ENCODE assay signal across 27 cellular contexts in genomic region chr3:63303238-63303637, GRCh38.
"Had no signal": no experiment of that assay in that cellular context is flagged by ENCODE, and none has a peak within 500 bp of the region (broad histone marks: within the 10 kb centered on the region; RNA-seq: fewer than 3 reads in every experiment).

No MANE protein-coding gene starts in this region.

- H3K36me3 ChIP-seq: ascending aorta, MG63, Peyer's patch had no signal

- DNase-seq: activated CD4-positive, alpha-beta T cell treated with anti-CD3 and anti-CD28 coated beads for 48 hours; activated CD4-positive, alpha-beta T cell treated with anti-CD3 and anti-CD28 coated beads, Interleukin-2, amount 50 U/mL, for 48 hours; activated CD4-positive, CD25-positive, alpha-beta regulatory T cell treated with anti-CD3 and anti-CD28 coated beads, Interleukin-2, amount 50 U/mL, for 72 hours; activated CD8-positive, alpha-beta memory T cell treated with anti-CD3 and anti-CD28 coated beads, Interleukin-2, amount 10 ng/mL, durations not matched to agents 7 days and 5 days; activated effector memory CD4-positive, alpha-beta T cell treated with Interleukin-2 at 50 U/mL for 16 hours; activated naive CD4-positive, alpha-beta T cell; activated T-cell treated with anti-CD3 and anti-CD28 coated beads, Interleukin-2, amount 50 U/mL, for 24 hours; body of pancreas; KG1; MG63; MV-4-11; NCI-H1105; NCI-H1436; NCI-H187; NCI-H2081; NCI-H2171 treated with DMSO at 0.1 percent for 48 hours; NCI-H345; NCI-H510A; NCI-H526 treated with DMSO at 0.1 percent for 48 hours; NCI-H82; Peyer's patch; Right ventricle myocardium superior; T-helper 17 cell; T-helper 9 cell had no signal

- H3K4me1 ChIP-seq: ascending aorta, body of pancreas, Peyer's patch had no signal

- ATAC-seq: activated CD8-positive, alpha-beta memory T cell treated with anti-CD3 and anti-CD28 coated beads, Interleukin-2, amount 10 ng/mL, durations not matched to agents 7 days and 5 days; body of pancreas; T-helper 17 cell; WTC11 had no signal

- H3K27ac ChIP-seq: ascending aorta, body of pancreas, Peyer's patch, RWPE1 had no signal

- H3K4me3 ChIP-seq: ascending aorta, body of pancreas, MG63, Peyer's patch had no signal

- H3K9me3 ChIP-seq: ascending aorta, body of pancreas, MG63, Peyer's patch had no signal

- H3K27me3 ChIP-seq: ascending aorta, body of pancreas, MG63, Peyer's patch had no signal
